ENCODE assay signal across 1 cellular context in the genomic region with DNA sequence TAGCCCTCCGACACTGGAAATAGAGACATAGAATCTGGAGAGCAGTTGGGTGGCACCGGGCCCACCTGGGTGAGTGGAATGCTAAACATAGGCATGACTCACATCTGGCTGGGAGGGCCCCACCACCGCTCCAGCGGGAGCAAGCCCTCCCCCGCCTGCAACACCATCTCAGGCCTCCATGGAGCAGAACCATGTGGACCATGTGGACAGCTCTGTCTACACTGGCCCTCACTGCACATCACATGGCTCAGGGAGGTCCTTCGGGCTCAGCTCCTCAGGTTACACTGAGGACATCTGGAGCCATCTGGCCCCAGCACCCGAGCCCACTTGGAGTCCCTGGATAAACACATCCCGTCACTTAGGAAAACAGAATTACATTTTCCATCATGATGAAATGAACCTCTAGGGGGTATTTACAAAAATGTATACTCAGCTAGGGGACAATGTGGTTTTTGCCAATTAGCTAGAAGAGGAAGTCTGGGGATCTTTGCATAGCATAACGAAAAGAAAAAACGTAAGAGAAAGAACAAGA.
TF ChIP-seq lines count a peak whose summit lies in the region.

No MANE protein-coding gene starts in this region.

TF ChIP-seq in HEK293, 187 proteins besides CTCF, POLR2A, EP300 and RAD21 (continued from another document):
- TF ChIP-seq, protein P1, sequence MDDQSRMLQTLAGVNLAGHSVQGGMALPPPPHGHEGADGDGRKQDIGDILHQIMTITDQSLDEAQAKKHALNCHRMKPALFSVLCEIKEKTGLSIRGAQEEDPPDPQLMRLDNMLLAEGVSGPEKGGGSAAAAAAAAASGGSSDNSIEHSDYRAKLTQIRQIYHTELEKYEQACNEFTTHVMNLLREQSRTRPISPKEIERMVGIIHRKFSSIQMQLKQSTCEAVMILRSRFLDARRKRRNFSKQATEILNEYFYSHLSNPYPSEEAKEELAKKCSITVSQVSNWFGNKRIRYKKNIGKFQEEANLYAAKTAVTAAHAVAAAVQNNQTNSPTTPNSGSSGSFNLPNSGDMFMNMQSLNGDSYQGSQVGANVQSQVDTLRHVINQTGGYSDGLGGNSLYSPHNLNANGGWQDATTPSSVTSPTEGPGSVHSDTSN (CRISPR knock-in tag; IDR thresholded peaks at IDR 0.05): no peak
- TF ChIP-seq PRDM1 (tag by site-specific recombination; IDR thresholded peaks at IDR 0.05): no peak
- no peak for TF ChIP-seq ZNF549 (tag by site-specific recombination; IDR thresholded peaks at IDR 0.05)
- no peak for TF ChIP-seq ZBTB48 (tag by site-specific recombination; IDR thresholded peaks at IDR 0.05)
- no peak for TF ChIP-seq GLI4 (tag by site-specific recombination; IDR thresholded peaks at IDR 0.05)
- TF ChIP-seq ZNF629 (tag by site-specific recombination; IDR thresholded peaks at IDR 0.05): peak; percentile 60
- TF ChIP-seq, protein P2, sequence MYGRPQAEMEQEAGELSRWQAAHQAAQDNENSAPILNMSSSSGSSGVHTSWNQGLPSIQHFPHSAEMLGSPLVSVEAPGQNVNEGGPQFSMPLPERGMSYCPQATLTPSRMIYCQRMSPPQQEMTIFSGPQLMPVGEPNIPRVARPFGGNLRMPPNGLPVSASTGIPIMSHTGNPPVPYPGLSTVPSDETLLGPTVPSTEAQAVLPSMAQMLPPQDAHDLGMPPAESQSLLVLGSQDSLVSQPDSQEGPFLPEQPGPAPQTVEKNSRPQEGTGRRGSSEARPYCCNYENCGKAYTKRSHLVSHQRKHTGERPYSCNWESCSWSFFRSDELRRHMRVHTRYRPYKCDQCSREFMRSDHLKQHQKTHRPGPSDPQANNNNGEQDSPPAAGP (tag by site-specific recombination; IDR thresholded peaks at IDR 0.05): 0 out of 2 replicates have a peak, but pooled peaks have one; percentile 28
- TF ChIP-seq, protein P3, sequence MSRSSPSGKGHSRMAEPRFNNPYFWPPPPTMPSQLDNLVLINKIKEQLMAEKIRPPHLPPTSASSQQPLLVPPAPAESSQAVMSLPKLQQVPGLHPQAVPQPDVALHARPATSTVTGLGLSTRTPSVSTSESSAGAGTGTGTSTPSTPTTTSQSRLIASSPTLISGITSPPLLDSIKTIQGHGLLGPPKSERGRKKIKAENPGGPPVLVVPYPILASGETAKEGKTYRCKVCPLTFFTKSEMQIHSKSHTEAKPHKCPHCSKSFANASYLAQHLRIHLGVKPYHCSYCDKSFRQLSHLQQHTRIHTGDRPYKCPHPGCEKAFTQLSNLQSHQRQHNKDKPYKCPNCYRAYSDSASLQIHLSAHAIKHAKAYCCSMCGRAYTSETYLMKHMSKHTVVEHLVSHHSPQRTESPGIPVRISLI (tag by site-specific recombination; IDR thresholded peaks at IDR 0.05): no peak
- TF ChIP-seq, protein P4, sequence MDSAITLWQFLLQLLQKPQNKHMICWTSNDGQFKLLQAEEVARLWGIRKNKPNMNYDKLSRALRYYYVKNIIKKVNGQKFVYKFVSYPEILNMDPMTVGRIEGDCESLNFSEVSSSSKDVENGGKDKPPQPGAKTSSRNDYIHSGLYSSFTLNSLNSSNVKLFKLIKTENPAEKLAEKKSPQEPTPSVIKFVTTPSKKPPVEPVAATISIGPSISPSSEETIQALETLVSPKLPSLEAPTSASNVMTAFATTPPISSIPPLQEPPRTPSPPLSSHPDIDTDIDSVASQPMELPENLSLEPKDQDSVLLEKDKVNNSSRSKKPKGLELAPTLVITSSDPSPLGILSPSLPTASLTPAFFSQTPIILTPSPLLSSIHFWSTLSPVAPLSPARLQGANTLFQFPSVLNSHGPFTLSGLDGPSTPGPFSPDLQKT (IDR thresholded peaks at IDR 0.05; ENCODE audit: borderline replicate concordance, low read depth, low read length): no peak
- TF ChIP-seq ZFHX2 (tag by site-specific recombination; conservative IDR thresholded peaks at IDR 0.05): peak; percentile 25; the same call in 1 of the 2 replicates
- TF ChIP-seq SP7 (tag by site-specific recombination; IDR thresholded peaks at IDR 0.05): 0 out of 2 replicates have a peak, but pooled peaks have one; percentile 12
- TF ChIP-seq, protein P5, sequence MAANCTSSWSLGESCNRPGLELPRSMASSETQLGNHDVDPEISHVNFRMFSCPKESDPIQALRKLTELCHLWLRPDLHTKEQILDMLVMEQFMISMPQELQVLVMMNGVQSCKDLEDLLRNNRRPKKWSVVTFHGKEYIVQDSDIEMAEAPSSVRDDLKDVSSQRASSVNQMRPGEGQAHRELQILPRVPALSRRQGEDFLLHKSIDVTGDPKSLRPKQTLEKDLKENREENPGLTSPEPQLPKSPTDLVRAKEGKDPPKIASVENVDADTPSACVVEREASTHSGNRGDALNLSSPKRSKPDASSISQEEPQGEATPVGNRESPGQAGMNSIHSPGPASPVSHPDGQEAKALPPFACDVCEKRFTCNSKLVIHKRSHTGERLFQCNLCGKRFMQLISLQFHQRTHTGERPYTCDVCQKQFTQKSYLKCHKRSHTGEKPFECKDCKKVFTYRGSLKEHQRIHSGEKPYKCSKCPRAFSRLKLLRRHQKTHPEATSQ (tag by site-specific recombination; IDR thresholded peaks at IDR 0.05): no peak
- no peak for TF ChIP-seq ZNF677 (tag by site-specific recombination; IDR thresholded peaks at IDR 0.05)
- TF ChIP-seq, protein P6, sequence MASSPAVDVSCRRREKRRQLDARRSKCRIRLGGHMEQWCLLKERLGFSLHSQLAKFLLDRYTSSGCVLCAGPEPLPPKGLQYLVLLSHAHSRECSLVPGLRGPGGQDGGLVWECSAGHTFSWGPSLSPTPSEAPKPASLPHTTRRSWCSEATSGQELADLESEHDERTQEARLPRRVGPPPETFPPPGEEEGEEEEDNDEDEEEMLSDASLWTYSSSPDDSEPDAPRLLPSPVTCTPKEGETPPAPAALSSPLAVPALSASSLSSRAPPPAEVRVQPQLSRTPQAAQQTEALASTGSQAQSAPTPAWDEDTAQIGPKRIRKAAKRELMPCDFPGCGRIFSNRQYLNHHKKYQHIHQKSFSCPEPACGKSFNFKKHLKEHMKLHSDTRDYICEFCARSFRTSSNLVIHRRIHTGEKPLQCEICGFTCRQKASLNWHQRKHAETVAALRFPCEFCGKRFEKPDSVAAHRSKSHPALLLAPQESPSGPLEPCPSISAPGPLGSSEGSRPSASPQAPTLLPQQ (tag by site-specific recombination; IDR thresholded peaks at IDR 0.05): peak; percentile 98
- no peak; the same call in 1 of the 2 replicates for TF ChIP-seq TRIM28 (IDR thresholded peaks at IDR 0.05; ENCODE audit: borderline replicate concordance, low read length)
- TF ChIP-seq ZNF175 (tag by site-specific recombination; IDR thresholded peaks at IDR 0.05): no peak
- TF ChIP-seq ZFP69B (tag by site-specific recombination; IDR thresholded peaks at IDR 0.05): peak; percentile 99
- peak; percentile 68 for TF ChIP-seq ZNF600 (tag by site-specific recombination; IDR thresholded peaks at IDR 0.05)
- no peak for TF ChIP-seq ZNF223 (tag by site-specific recombination; IDR thresholded peaks at IDR 0.05)
- peak; percentile 50 for TF ChIP-seq ZIC2 (tag by site-specific recombination; IDR thresholded peaks at IDR 0.05)
- TF ChIP-seq OSR2 (tag by site-specific recombination; IDR thresholded peaks at IDR 0.05): no peak
- no peak for TF ChIP-seq ZNF426 (tag by site-specific recombination; IDR thresholded peaks at IDR 0.05)
- peak; percentile 88 for TF ChIP-seq GLIS1 (tag by site-specific recombination; IDR thresholded peaks at IDR 0.05)
- no peak for TF ChIP-seq FEZF1 (tag by site-specific recombination; IDR thresholded peaks at IDR 0.05)
- TF ChIP-seq ZNF16 (tag by site-specific recombination; IDR thresholded peaks at IDR 0.05; ENCODE audit: low read depth): no peak
- no peak for TF ChIP-seq EGR2 (tag by site-specific recombination; IDR thresholded peaks at IDR 0.05; ENCODE audit: low read depth)
